28 cellular contexts compared by ENCODE assay signal in the genomic region with DNA sequence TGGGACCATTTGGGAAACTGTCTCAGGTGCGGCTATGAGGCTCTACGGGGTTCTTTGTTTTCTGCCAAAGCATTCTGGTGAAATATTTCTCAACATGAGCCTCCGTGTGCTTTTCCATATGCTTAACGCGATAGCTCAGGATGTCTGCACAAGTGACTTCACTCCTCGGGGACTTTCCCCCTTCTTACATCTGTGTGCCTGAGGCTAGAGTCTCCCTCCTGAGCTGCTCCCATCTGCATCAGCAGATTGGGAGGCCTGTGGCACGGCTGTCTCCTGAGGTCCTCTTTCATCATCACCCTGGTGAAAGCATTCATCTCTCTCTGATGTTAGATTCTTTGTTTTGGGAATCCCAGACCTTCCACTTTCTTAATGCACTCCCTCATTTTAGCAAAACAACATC.
"Had no signal": no experiment of that assay in that cellular context is flagged by ENCODE, and none has a peak within 500 bp of the region (broad histone marks: within the 10 kb centered on the region; RNA-seq: fewer than 3 reads in every experiment).

No MANE protein-coding gene starts in this region.

- H3K36me3 ChIP-seq: breast epithelium, esophagus muscularis mucosa, gastrocnemius medialis, neutrophil, ovary, prostate gland, right atrium auricular region, upper lobe of right lung had no signal

- H3K4me3 ChIP-seq: breast epithelium, coronary artery, esophagus muscularis mucosa, gastrocnemius medialis, ovary, prostate gland, right atrium auricular region, upper lobe of right lung had no signal

- H3K27me3 Mint-ChIP-seq: activated B cell treated with CpG ODN at 0.5 μM for 24 hours; activated naive CD8-positive, alpha-beta T cell treated with anti-CD3 and anti-CD28 coated beads for 36 hours; central memory CD8-positive, alpha-beta T cell; memory B cell; natural killer cell treated with Interleukin-12 subunit alpha and Interleukin-12 subunit beta and Interleukin-15 and Interleukin-18, amount 100 ng/mL, for 72 hours had no signal

- H3K27me3 ChIP-seq: breast epithelium, esophagus muscularis mucosa, gastrocnemius medialis, neutrophil, ovary, right atrium auricular region, upper lobe of right lung had no signal

- H3K4me1 Mint-ChIP-seq: activated B cell treated with CpG ODN at 0.5 μM for 24 hours; activated naive CD8-positive, alpha-beta T cell treated with anti-CD3 and anti-CD28 coated beads for 36 hours; central memory CD8-positive, alpha-beta T cell; memory B cell had no signal

- H3K27ac Mint-ChIP-seq: activated B cell treated with CpG ODN at 0.5 μM for 24 hours; activated naive CD8-positive, alpha-beta T cell treated with anti-CD3 and anti-CD28 coated beads for 36 hours; activated T-helper 2 cell treated with anti-CD3 and anti-CD28 coated beads, Interferon-gamma antibody, Interleukin-2, Interleukin-4, amounts not matched to agents 10 μg/mL and 5 μg/mL and 100 μg/mL, durations not matched to agents 14 hours and 24 hours and 36 hours; memory B cell; natural killer cell treated with Interleukin-12 subunit alpha and Interleukin-12 subunit beta and Interleukin-15 and Interleukin-18, amount 100 ng/mL, for 72 hours had no signal

- DNase-seq: activated B cell treated with CpG ODN at 0.5 μM for 24 hours; activated CD4-positive, alpha-beta T cell treated with anti-CD3 and anti-CD28 coated beads for 4 hours; activated CD4-positive, alpha-beta T cell treated with anti-CD3 and anti-CD28 coated beads, Interleukin-2, amount 50 U/mL, for 48 hours; activated CD8-positive, alpha-beta memory T cell treated with anti-CD3 and anti-CD28 coated beads, Interleukin-2, amount 50 U/mL, for 48 hours; activated naive CD4-positive, alpha-beta T cell treated with Interleukin-2 at 50 U/mL for 16 hours; activated naive CD8-positive, alpha-beta T cell treated with anti-CD3 and anti-CD28 coated beads for 36 hours; activated T-cell treated with anti-CD3 and anti-CD28 coated beads, Interleukin-2, amount 50 U/mL, for 4 hours; amniotic stem cell; gastrocnemius medialis; head of caudate nucleus; hypothalamus; left cardiac atrium; ovary; stimulated activated CD4-positive, alpha-beta T cell treated with anti-CD3 and anti-CD28 coated beads, Interleukin-12 subunit alpha, Interleukin-12 subunit beta, amount 100 ng/mL, for 4 hours; stimulated activated CD4-positive, alpha-beta T cell treated with anti-CD3 and anti-CD28 coated beads, Interleukin-4, amount 100 ng/mL, for 4 hours; stimulated activated naive CD8-positive, alpha-beta T cell treated with anti-CD3 and anti-CD28 coated beads, Interleukin-15, Interleukin-2, amounts not matched to agents 100 U/mL and 50 U/mL, for 24 hours; T1000; upper lobe of right lung had no signal

- H3K9me3 ChIP-seq: breast epithelium, esophagus muscularis mucosa, gastrocnemius medialis, neutrophil, ovary, prostate gland, right atrium auricular region, upper lobe of right lung had no signal

- H3K4me3 Mint-ChIP-seq: activated B cell treated with CpG ODN at 0.5 μM for 24 hours; activated naive CD8-positive, alpha-beta T cell treated with anti-CD3 and anti-CD28 coated beads for 36 hours; activated T-cell treated with anti-CD3 and anti-CD28 coated beads, Interleukin-2, amount 50 U/mL, for 4 hours; central memory CD8-positive, alpha-beta T cell; memory B cell; natural killer cell treated with Interleukin-12 subunit alpha and Interleukin-12 subunit beta and Interleukin-15 and Interleukin-18, amount 100 ng/mL, for 72 hours had no signal

- ATAC-seq: activated T-cell treated with anti-CD3 and anti-CD28 coated beads, Interleukin-2, amount 50 U/mL, for 4 hours; gastrocnemius medialis; left cardiac atrium; natural killer cell treated with Interleukin-12 subunit alpha and Interleukin-12 subunit beta and Interleukin-15 and Interleukin-18, amount 100 ng/mL, for 72 hours; stimulated activated naive CD8-positive, alpha-beta T cell treated with anti-CD3 and anti-CD28 coated beads, Interleukin-15, Interleukin-2, amounts not matched to agents 100 U/mL and 50 U/mL, for 24 hours; upper lobe of right lung had no signal

- H3K4me1 ChIP-seq: breast epithelium, esophagus muscularis mucosa, gastrocnemius medialis, prostate gland, right atrium auricular region, upper lobe of right lung had no signal

- H3K36me3 Mint-ChIP-seq: activated naive CD8-positive, alpha-beta T cell treated with anti-CD3 and anti-CD28 coated beads for 36 hours; memory B cell; natural killer cell treated with Interleukin-12 subunit alpha and Interleukin-12 subunit beta and Interleukin-15 and Interleukin-18, amount 100 ng/mL, for 72 hours had no signal

- H3K27ac ChIP-seq: breast epithelium, coronary artery, esophagus muscularis mucosa, gastrocnemius medialis, neutrophil, ovary, prostate gland, right atrium auricular region, upper lobe of right lung had no signal
